In the genomic region with DNA sequence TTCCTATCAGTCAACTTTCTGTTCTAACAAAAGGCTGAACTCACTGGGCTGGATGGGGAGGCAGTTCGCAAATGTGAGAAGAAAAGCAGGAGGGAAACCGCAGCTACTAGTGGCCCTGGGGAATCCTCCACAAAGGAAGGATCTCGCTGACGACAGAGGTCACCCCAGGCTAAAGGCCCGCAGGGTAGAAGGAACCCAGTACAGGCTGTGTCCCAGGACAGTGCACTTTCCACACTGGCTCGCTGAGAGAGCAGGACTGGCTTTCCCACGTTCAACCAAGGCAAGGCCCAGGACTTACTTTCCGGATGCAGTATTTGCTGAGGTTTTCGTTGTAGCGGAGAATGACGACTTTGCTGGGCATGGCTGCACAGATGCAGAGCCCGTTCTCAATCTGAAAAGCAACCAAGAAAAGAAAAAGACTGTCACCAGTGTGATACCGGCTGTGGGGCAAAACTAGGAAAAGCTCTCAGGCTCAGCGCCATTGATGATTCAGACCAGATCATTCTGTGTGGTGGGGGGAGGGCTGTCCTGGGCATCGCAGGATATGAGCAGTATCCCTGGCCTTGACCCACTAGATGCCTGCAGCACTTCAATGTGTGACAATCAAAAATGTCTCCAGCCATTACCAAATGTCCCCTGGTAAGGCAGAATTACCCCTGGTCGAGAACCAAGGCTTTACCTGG, we compare ENCODE assay signal across 15 cellular contexts. TPM values are rescaled to one million over a fixed set of nuclear protein-coding genes. Genes with fewer than 3 reads are reported as not detected.
DNase-seq lines count a peak whose midpoint lies in the region; ATAC-seq and TF ChIP-seq lines count a peak whose summit lies in the region.
"Had no signal": no experiment of that assay in that cellular context is flagged by ENCODE, and none has a peak within 500 bp of the region (broad histone marks: within the 10 kb centered on the region; RNA-seq: fewer than 3 reads in every experiment).

No MANE protein-coding gene starts in this region.

- H3K9me2 ChIP-seq in GM23248 (ENCODE audit: insufficient read depth) = no peaks in the 10 kb centered on the region

- no peak overlapping the region for H2AFZ ChIP-seq in GM23248

- no peaks in the 10 kb centered on the region for H3K79me2 ChIP-seq in GM23248 (ENCODE audit: insufficient read depth)

- no peaks in the 10 kb centered on the region for H3K27me3 Mint-ChIP-seq in activated CD8-positive, alpha-beta memory T cell treated with anti-CD3 and anti-CD28 coated beads, Interleukin-2, amount 10 ng/mL, durations not matched to agents 7 days and 5 days
- H3K27me3 Mint-ChIP-seq: activated naive CD4-positive, alpha-beta T cell treated with anti-CD3 and anti-CD28 coated beads, Interleukin-2, amount 50 U/mL, for 24 hours; CD8-positive, alpha-beta memory T cell had no signal

- H3K4me3 ChIP-seq in GM23248 = no peak overlapping the region
- H3K4me3 ChIP-seq in skeletal muscle cell (ENCODE audit: low read depth, low read length) = no peak overlapping the region
- H3K4me3 ChIP-seq: K562 had no signal

- no peaks in the 10 kb centered on the region for H3K36me3 ChIP-seq in GM23248 (ENCODE audit: low read depth)

- CTCF ChIA-PET in activated CD8-positive, alpha-beta memory T cell treated with anti-CD3 and anti-CD28 coated beads, Interleukin-2, amount 10 ng/mL, durations not matched to agents 7 days and 5 days (lab: Charles Lee) = no interaction called here

- H3K36me3 Mint-ChIP-seq in activated CD8-positive, alpha-beta memory T cell treated with anti-CD3 and anti-CD28 coated beads, Interleukin-2, amount 10 ng/mL, durations not matched to agents 7 days and 5 days = peaks cover 46% of the 10 kb centered on the region

- no peaks in the 10 kb centered on the region for H3K4me1 Mint-ChIP-seq in activated CD8-positive, alpha-beta memory T cell treated with anti-CD3 and anti-CD28 coated beads, Interleukin-2, amount 10 ng/mL, durations not matched to agents 7 days and 5 days
- H3K4me1 Mint-ChIP-seq: activated naive CD4-positive, alpha-beta T cell treated with anti-CD3 and anti-CD28 coated beads, Interleukin-2, amount 50 U/mL, for 24 hours; CD8-positive, alpha-beta memory T cell had no signal

- WGBS in GM23248 (ENCODE audit: low coverage in 1 of 2, low lambda C conversion rate in 2 of 2, missing lambda C conversion rate in 2 of 2), 2 experiments = 85 to 89% methylated on average over 16 of the region's 16 CpGs

- no peaks in the 10 kb centered on the region for H4K20me1 ChIP-seq in GM23248 (ENCODE audit: insufficient read depth)

- no peaks in the 10 kb centered on the region; the same call in 1 of the 2 replicates for H3K4me1 ChIP-seq in GM23248 (ENCODE audit: insufficient read depth)

- no peaks in the 10 kb centered on the region for H3K9me3 ChIP-seq in GM23248 (ENCODE audit: low read depth)

- H3K27me3 ChIP-seq in GM23248 (replicated peaks; ENCODE audit: insufficient read depth) = no peaks in the 10 kb centered on the region

- no peak overlapping the region for H3K9ac ChIP-seq in GM23248

- in situ Hi-C loops in GM23248 (cut with MboI) = no loop called here

- peak; percentile 85 for ATAC-seq in SK-N-SH treated with all-trans-retinoic acid at 6 μM for 48 hours
- ATAC-seq in GM19324 (IDR thresholded peaks at IDR 0.05; ENCODE audit: low FRiP score, unreplicated experiment) = no peak
- no peak for ATAC-seq in activated CD8-positive, alpha-beta memory T cell treated with anti-CD3 and anti-CD28 coated beads, Interleukin-2, amount 10 ng/mL, durations not matched to agents 7 days and 5 days
- no peak for ATAC-seq in HG02588 (IDR thresholded peaks at IDR 0.05; ENCODE audit: unreplicated experiment)
- ATAC-seq: esophagus mucosa, K562 had no signal

- no peak overlapping the region for H3K27ac ChIP-seq in GM23248
- H3K27ac ChIP-seq: VCaP had no signal

- DNase-seq in GM23248 (peak; percentile 66), glomerular visceral epithelial cell (ENCODE audit: extremely low spot score) (peak; percentile 37), skeletal muscle cell (ENCODE audit: low read depth) (peak; percentile 12)
- no peak for DNase-seq in activated CD8-positive, alpha-beta memory T cell treated with anti-CD3 and anti-CD28 coated beads, Interleukin-2, amount 10 ng/mL, durations not matched to agents 7 days and 5 days
- DNase-seq: CD8-positive, alpha-beta memory T cell; midbrain; NCI-H187; SIG-M5 had no signal

- H3K9me3 Mint-ChIP-seq in activated CD8-positive, alpha-beta memory T cell treated with anti-CD3 and anti-CD28 coated beads, Interleukin-2, amount 10 ng/mL, durations not matched to agents 7 days and 5 days (ENCODE audit: low read depth) = no peaks in the 10 kb centered on the region
- H3K9me3 Mint-ChIP-seq: activated naive CD4-positive, alpha-beta T cell treated with anti-CD3 and anti-CD28 coated beads, Interleukin-2, amount 50 U/mL, for 24 hours; CD8-positive, alpha-beta memory T cell had no signal

- no peak overlapping the region for H3K27ac Mint-ChIP-seq in activated CD8-positive, alpha-beta memory T cell treated with anti-CD3 and anti-CD28 coated beads, Interleukin-2, amount 10 ng/mL, durations not matched to agents 7 days and 5 days
- H3K27ac Mint-ChIP-seq: activated naive CD4-positive, alpha-beta T cell treated with anti-CD3 and anti-CD28 coated beads, Interleukin-2, amount 50 U/mL, for 24 hours had no signal

- no peak overlapping the region for H3K4me3 Mint-ChIP-seq in activated CD8-positive, alpha-beta memory T cell treated with anti-CD3 and anti-CD28 coated beads, Interleukin-2, amount 10 ng/mL, durations not matched to agents 7 days and 5 days
- H3K4me3 Mint-ChIP-seq: activated naive CD4-positive, alpha-beta T cell treated with anti-CD3 and anti-CD28 coated beads, Interleukin-2, amount 50 U/mL, for 24 hours; CD8-positive, alpha-beta memory T cell had no signal

- no peaks in the 10 kb centered on the region for H3F3A ChIP-seq in GM23248 (ENCODE audit: insufficient read depth)

- H3K4me2 ChIP-seq in GM23248 (ENCODE audit: unreplicated experiment) = no peak overlapping the region

TF ChIP-seq in SK-N-SH treated with all-trans-retinoic acid at 6 μM for 48 hours, 23 proteins besides CTCF, POLR2A, EP300 and RAD21 (continues in another document):
- no peak for TF ChIP-seq ZFP30 (CRISPR knock-in tag; IDR thresholded peaks at IDR 0.05)
- TF ChIP-seq BACH2 (CRISPR knock-in tag; IDR thresholded peaks at IDR 0.05; ENCODE audit: borderline replicate concordance) = no peak
- TF ChIP-seq, protein P1, sequence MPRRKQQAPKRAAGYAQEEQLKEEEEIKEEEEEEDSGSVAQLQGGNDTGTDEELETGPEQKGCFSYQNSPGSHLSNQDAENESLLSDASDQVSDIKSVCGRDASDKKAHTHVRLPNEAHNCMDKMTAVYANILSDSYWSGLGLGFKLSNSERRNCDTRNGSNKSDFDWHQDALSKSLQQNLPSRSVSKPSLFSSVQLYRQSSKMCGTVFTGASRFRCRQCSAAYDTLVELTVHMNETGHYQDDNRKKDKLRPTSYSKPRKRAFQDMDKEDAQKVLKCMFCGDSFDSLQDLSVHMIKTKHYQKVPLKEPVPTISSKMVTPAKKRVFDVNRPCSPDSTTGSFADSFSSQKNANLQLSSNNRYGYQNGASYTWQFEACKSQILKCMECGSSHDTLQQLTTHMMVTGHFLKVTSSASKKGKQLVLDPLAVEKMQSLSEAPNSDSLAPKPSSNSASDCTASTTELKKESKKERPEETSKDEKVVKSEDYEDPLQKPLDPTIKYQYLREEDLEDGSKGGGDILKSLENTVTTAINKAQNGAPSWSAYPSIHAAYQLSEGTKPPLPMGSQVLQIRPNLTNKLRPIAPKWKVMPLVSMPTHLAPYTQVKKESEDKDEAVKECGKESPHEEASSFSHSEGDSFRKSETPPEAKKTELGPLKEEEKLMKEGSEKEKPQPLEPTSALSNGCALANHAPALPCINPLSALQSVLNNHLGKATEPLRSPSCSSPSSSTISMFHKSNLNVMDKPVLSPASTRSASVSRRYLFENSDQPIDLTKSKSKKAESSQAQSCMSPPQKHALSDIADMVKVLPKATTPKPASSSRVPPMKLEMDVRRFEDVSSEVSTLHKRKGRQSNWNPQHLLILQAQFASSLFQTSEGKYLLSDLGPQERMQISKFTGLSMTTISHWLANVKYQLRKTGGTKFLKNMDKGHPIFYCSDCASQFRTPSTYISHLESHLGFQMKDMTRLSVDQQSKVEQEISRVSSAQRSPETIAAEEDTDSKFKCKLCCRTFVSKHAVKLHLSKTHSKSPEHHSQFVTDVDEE (CRISPR knock-in tag; IDR thresholded peaks at IDR 0.05) = no peak
- TF ChIP-seq SNAI2 (CRISPR knock-in tag; IDR thresholded peaks at IDR 0.05) = no peak
- no peak for TF ChIP-seq TCF4 (CRISPR knock-in tag; IDR thresholded peaks at IDR 0.05; ENCODE audit: borderline replicate concordance)
- TF ChIP-seq, protein P2, sequence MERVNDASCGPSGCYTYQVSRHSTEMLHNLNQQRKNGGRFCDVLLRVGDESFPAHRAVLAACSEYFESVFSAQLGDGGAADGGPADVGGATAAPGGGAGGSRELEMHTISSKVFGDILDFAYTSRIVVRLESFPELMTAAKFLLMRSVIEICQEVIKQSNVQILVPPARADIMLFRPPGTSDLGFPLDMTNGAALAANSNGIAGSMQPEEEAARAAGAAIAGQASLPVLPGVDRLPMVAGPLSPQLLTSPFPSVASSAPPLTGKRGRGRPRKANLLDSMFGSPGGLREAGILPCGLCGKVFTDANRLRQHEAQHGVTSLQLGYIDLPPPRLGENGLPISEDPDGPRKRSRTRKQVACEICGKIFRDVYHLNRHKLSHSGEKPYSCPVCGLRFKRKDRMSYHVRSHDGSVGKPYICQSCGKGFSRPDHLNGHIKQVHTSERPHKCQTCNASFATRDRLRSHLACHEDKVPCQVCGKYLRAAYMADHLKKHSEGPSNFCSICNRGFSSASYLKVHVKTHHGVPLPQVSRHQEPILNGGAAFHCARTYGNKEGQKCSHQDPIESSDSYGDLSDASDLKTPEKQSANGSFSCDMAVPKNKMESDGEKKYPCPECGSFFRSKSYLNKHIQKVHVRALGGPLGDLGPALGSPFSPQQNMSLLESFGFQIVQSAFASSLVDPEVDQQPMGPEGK (CRISPR knock-in tag; IDR thresholded peaks at IDR 0.05; ENCODE audit: borderline replicate concordance) = no peak
- no peak for TF ChIP-seq ARNTL (CRISPR knock-in tag; IDR thresholded peaks at IDR 0.05; ENCODE audit: borderline replicate concordance, low read depth)

RNA-seq across cellular contexts. Expression of a gene that starts 36.3 kb away (rescaled TPM):
- 16.6 and 19.2 TPM in 2 replicates for total RNA-seq in GM23248 (2014; rRNA removed; shearing (Covaris generic))
- polyA plus RNA-seq in GM23248 (2016; fragmentation: Nextera tagmentation; extraction: Ambion mirVana) = 24.7 and 25.0 TPM in 2 replicates
- total RNA-seq in activated CD8-positive, alpha-beta memory T cell treated with anti-CD3 and anti-CD28 coated beads, Interleukin-2, amount 10 ng/mL, durations not matched to agents 7 days and 5 days = 10 to 100 TPM; 38.2 to 38.7 TPM
